Comparison of ENCODE assay signal across 30 cellular contexts in the genomic region with DNA sequence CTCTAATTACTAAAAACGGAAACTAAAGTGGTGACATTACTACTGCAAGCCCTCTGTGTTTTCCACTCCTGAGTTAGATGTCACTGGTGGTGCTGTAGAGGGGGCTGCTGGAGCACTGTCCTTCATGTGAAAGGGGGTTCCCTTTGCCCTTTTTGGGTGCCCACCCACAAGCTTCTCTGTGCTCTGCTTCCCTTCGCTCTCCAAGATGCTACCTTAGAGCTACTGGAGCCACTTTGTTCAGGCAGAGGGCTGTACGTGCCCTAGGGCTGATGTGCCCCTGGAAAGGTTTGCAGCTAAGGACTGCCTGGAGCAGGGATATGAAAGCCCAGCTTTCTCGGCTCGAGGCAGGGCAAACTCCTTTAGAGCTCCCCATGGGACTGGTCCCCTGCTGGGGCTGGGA. TPM values are rescaled to one million over a fixed set of nuclear protein-coding genes. Genes with fewer than 3 reads are reported as not detected.
"Had no signal": no experiment of that assay in that cellular context is flagged by ENCODE, and none has a peak within 500 bp of the region (broad histone marks: within the 10 kb centered on the region; RNA-seq: fewer than 3 reads in every experiment).

No MANE protein-coding gene starts in this region.

- ATAC-seq: activated CD8-positive, alpha-beta memory T cell treated with anti-CD3 and anti-CD28 coated beads, Interleukin-2, amount 10 ng/mL, durations not matched to agents 7 days and 5 days; activated CD8-positive, alpha-beta T cell treated with anti-CD3 and anti-CD28 coated beads, Interleukin-2, amount 10 ng/mL, durations not matched to agents 7 days and 5 days; activated naive CD8-positive, alpha-beta T cell treated with anti-CD3 and anti-CD28 coated beads, Interleukin-2, amount 50 U/mL, for 24 hours; T-cell; T-helper 17 cell had no signal

- H3K36me3 ChIP-seq: ascending aorta, cardiac muscle cell had no signal

- H3K27me3 ChIP-seq: ascending aorta had no signal

- H3K4me1 ChIP-seq: ascending aorta had no signal

- H3K4me3 ChIP-seq: ascending aorta, cardiac muscle cell had no signal

- H3K9me3 ChIP-seq: ascending aorta had no signal

- DNase-seq: activated B cell treated with CpG ODN at 0.5 μM for 24 hours; activated CD4-positive, alpha-beta memory T cell treated with anti-CD3 and anti-CD28 coated beads for 36 hours; activated CD4-positive, alpha-beta T cell treated with anti-CD3 and anti-CD28 coated beads for 4 hours; activated CD4-positive, alpha-beta T cell treated with anti-CD3 and anti-CD28 coated beads, Interleukin-2, amount 10 ng/mL, durations not matched to agents 24 days and 14 days; activated CD4-positive, alpha-beta T cell treated with anti-CD3 and anti-CD28 coated beads, Interleukin-2, amount 50 U/mL, for 1 hour; activated CD4-positive, alpha-beta T cell treated with anti-CD3 and anti-CD28 coated beads, Interleukin-2, amount 50 U/mL, for 4 hours; activated CD4-positive, CD25-positive, alpha-beta regulatory T cell treated with anti-CD3 and anti-CD28 coated beads, Interleukin-2, amount 50 U/mL, for 72 hours; activated CD8-positive, alpha-beta memory T cell treated with anti-CD3 and anti-CD28 coated beads for 24 hours; activated CD8-positive, alpha-beta memory T cell treated with anti-CD3 and anti-CD28 coated beads, Interleukin-2, amount 10 ng/mL, durations not matched to agents 7 days and 5 days; activated CD8-positive, alpha-beta memory T cell treated with anti-CD3 and anti-CD28 coated beads, Interleukin-2, amount 50 U/mL, for 48 hours; activated CD8-positive, alpha-beta T cell treated with anti-CD3 and anti-CD28 coated beads, Interleukin-2, amount 10 ng/mL, durations not matched to agents 7 days and 5 days; activated gamma-delta T cell; activated naive CD4-positive, alpha-beta T cell treated with anti-CD3 and anti-CD28 coated beads, Interleukin-2, amount 10 ng/mL, durations not matched to agents 7 days and 5 days; activated naive CD4-positive, alpha-beta T cell treated with Interleukin-2 at 50 U/mL for 16 hours; activated naive CD8-positive, alpha-beta T cell treated with anti-CD3 and anti-CD28 coated beads, Interleukin-2, amount 10 ng/mL, durations not matched to agents 7 days and 5 days; activated naive CD8-positive, alpha-beta T cell treated with anti-CD3 and anti-CD28 coated beads, Interleukin-2, amount 50 U/mL, for 24 hours; activated T-cell treated with anti-CD3 and anti-CD28 coated beads, Interleukin-2, amount 50 U/mL, for 24 hours; activated T-cell treated with anti-CD3 and anti-CD28 coated beads, Interleukin-2, amount 50 U/mL, for 48 hours; amygdala; anterior cingulate cortex; central memory CD4-positive, alpha-beta T cell; T-cell; T-helper 17 cell had no signal

- H3K27ac ChIP-seq: ascending aorta, cardiac muscle cell, VCaP had no signal

RNA-seq across cellular contexts. Expression of gene EMX2, which starts 28.3 kb away (rescaled TPM):
- total RNA-seq: activated B cell treated with CpG ODN at 0.5 μM for 24 hours; activated CD4-positive, alpha-beta memory T cell treated with anti-CD3 and anti-CD28 coated beads for 36 hours; activated CD4-positive, alpha-beta T cell treated with anti-CD3 and anti-CD28 coated beads, Interleukin-2, amount 10 ng/mL, durations not matched to agents 24 days and 14 days; activated CD8-positive, alpha-beta memory T cell treated with anti-CD3 and anti-CD28 coated beads, Interleukin-2, amount 10 ng/mL, durations not matched to agents 7 days and 5 days; activated CD8-positive, alpha-beta T cell treated with anti-CD3 and anti-CD28 coated beads, Interleukin-2, amount 10 ng/mL, durations not matched to agents 7 days and 5 days; activated naive CD8-positive, alpha-beta T cell treated with anti-CD3 and anti-CD28 coated beads, Interleukin-2, amount 10 ng/mL, durations not matched to agents 7 days and 5 days; activated T-helper 2 cell treated with anti-CD3 and anti-CD28 coated beads, Interferon-gamma antibody, Interleukin-2, Interleukin-4, amounts not matched to agents 10 μg/mL and 5 μg/mL and 100 μg/mL, durations not matched to agents 14 hours and 24 hours and 36 hours; ascending aorta; bronchial epithelial cell; cardiac muscle cell; T-cell; T-helper 1 cell treated with Interleukin-12 subunit alpha and Interleukin-12 subunit beta and Interleukin-4 antibody, amounts not matched to agents 30 ng/mL and 1 ng/mL, for 36 hours; T-helper 17 cell; T-helper 2 cell treated with Interferon-gamma antibody and Interleukin-4, amounts not matched to agents 100 ng/mL and 5 ng/mL, for 36 hours had no signal
- polyA plus RNA-seq: cardiac muscle cell had no signal
